ENCODE assay signal across 10 cellular contexts in the genomic region with DNA sequence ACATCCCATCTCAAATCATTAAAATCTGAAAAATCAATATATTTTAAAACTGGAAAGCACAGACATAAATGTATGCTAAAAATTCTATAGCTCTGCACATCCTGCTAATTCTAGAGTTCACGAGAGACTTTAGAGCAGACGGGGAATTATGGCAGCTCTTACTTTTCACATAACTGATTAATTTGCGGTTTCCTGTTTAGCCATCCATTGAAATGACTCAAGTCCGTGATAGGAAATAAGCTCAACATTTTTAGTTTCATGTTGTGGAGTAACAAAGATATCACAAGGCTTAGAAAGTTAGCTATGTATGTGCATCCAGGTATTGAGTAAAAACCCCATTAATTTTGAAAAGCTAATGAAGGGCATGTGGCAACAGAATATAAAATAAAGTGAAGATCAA.
DNase-seq lines count a peak whose midpoint lies in the region; ATAC-seq and TF ChIP-seq lines count a peak whose summit lies in the region.
"Had no signal": no experiment of that assay in that cellular context is flagged by ENCODE, and none has a peak within 500 bp of the region (broad histone marks: within the 10 kb centered on the region; RNA-seq: fewer than 3 reads in every experiment).

No MANE protein-coding gene starts in this region.

- POLR2A ChIA-PET in WTC11 (lab: Charles Lee), result interaction anchor here (1.2 to 2.3 kb wide), 3 partner anchors 9 to 149 kb away, joined by 3 to 8 read pairs (median 5); a partner anchor contains a TSS

- H3K27ac ChIP-seq in osteoblast (ENCODE audit: low read depth, low read length), result peak overlapping the region; percentile 72

- DNase-seq in WTC11 (ENCODE audit: low spot score), result no peak
- DNase-seq in osteoblast (ENCODE audit: insufficient read length, low spot score, missing footprints), result peak; percentile 72
- no peak for DNase-seq in GM10266 (ENCODE audit: extremely low spot score)
- no peak for DNase-seq in 8988T
- DNase-seq in activated CD4-positive, alpha-beta T cell treated with anti-CD3 and anti-CD28 coated beads, Interleukin-2, amount 50 U/mL, for 1 hour, result no peak
- no peak for DNase-seq in MG63
- DNase-seq: activated CD4-positive, alpha-beta T cell treated with anti-CD3 and anti-CD28 coated beads, Interleukin-2, amount 50 U/mL, for 48 hours; NCI-H1092 treated with DMSO at 0.1 percent for 48 hours had no signal

- no peaks in the 10 kb centered on the region for H4K20me1 ChIP-seq in osteoblast (ENCODE audit: insufficient read depth, low read length)

- H3K4me3 Mint-ChIP-seq in WTC11, result no peak overlapping the region

- no peaks in the 10 kb centered on the region for H3K27me3 ChIP-seq in osteoblast (ENCODE audit: insufficient read depth, low read length)
- H3K27me3 ChIP-seq in MG63, result no peaks in the 10 kb centered on the region

- TF ChIP-seq CTCF in WTC11 (IDR thresholded peaks at IDR 0.05) (no peak), osteoblast (IDR thresholded peaks at IDR 0.05; ENCODE audit: extremely low read depth, low read depth, low read length) (no peak), GM10266 (IDR thresholded peaks at IDR 0.05; ENCODE audit: control insufficient read depth, insufficient read depth, low read depth, missing control alignments) (no peak)

- peak overlapping the region; percentile 25 for H3K4me2 ChIP-seq in osteoblast (ENCODE audit: insufficient read depth, low read length)

- peaks cover 23% of the 10 kb centered on the region for H3K36me3 Mint-ChIP-seq in WTC11

- H3K79me2 ChIP-seq in osteoblast (ENCODE audit: insufficient read depth, low read length), result peaks cover 73% of the 10 kb centered on the region

- no peak overlapping the region for H3K4me3 ChIP-seq in osteoblast (ENCODE audit: insufficient read depth, low read length)
- no peak overlapping the region for H3K4me3 ChIP-seq in MG63

- H2AFZ ChIP-seq in osteoblast (ENCODE audit: low read length), result no peak overlapping the region

- peaks cover 51% of the 10 kb centered on the region for H3K4me1 Mint-ChIP-seq in WTC11

- H3K27ac Mint-ChIP-seq in WTC11, result peak overlapping the region; percentile 93

- no peaks in the 10 kb centered on the region for H3K9me3 Mint-ChIP-seq in WTC11

- no peaks in the 10 kb centered on the region for H3K27me3 Mint-ChIP-seq in WTC11 (ENCODE audit: low read depth)

- ATAC-seq in GM19463 (IDR thresholded peaks at IDR 0.05; ENCODE audit: unreplicated experiment) (peak; percentile 83), HG03432 (IDR thresholded peaks at IDR 0.05; ENCODE audit: unreplicated experiment) (peak; percentile 76), WTC11 (no peak)

- peaks cover 62% of the 10 kb centered on the region for H3K36me3 ChIP-seq in osteoblast (ENCODE audit: insufficient read depth, low read length)
- H3K36me3 ChIP-seq in MG63, result peaks cover 57% of the 10 kb centered on the region

- H3K9me3 ChIP-seq in osteoblast (ENCODE audit: low read depth, low read length), result no peaks in the 10 kb centered on the region
- H3K9me3 ChIP-seq in MG63, result no peaks in the 10 kb centered on the region; the same call in 1 of the 2 replicates

- peaks cover 47% of the 10 kb centered on the region for H3K4me1 ChIP-seq in osteoblast (ENCODE audit: insufficient read depth, low read length)

- CTCF ChIA-PET in WTC11 (lab: Charles Lee), result interaction anchor here (1.0 to 2.9 kb wide), 5 partner anchors 15 to 72 kb away, joined by 3 to 7 read pairs (median 5); no protein-coding TSS in a partner anchor

TF ChIP-seq in WTC11, 78 proteins besides CTCF, POLR2A, EP300 and RAD21:
- TF ChIP-seq, protein P1, sequence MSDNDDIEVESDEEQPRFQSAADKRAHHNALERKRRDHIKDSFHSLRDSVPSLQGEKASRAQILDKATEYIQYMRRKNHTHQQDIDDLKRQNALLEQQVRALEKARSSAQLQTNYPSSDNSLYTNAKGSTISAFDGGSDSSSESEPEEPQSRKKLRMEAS (CRISPR knock-in tag; IDR thresholded peaks at IDR 0.05), result no peak
- TF ChIP-seq, protein P2, sequence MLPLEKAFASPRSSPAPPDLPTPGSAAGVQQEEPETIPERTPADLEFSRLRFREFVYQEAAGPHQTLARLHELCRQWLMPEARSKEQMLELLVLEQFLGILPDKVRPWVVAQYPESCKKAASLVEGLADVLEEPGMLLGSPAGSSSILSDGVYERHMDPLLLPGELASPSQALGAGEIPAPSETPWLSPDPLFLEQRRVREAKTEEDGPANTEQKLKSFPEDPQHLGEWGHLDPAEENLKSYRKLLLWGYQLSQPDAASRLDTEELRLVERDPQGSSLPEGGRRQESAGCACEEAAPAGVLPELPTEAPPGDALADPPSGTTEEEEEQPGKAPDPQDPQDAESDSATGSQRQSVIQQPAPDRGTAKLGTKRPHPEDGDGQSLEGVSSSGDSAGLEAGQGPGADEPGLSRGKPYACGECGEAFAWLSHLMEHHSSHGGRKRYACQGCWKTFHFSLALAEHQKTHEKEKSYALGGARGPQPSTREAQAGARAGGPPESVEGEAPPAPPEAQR (CRISPR knock-in tag; IDR thresholded peaks at IDR 0.05), result no peak
- TF ChIP-seq, protein P3, sequence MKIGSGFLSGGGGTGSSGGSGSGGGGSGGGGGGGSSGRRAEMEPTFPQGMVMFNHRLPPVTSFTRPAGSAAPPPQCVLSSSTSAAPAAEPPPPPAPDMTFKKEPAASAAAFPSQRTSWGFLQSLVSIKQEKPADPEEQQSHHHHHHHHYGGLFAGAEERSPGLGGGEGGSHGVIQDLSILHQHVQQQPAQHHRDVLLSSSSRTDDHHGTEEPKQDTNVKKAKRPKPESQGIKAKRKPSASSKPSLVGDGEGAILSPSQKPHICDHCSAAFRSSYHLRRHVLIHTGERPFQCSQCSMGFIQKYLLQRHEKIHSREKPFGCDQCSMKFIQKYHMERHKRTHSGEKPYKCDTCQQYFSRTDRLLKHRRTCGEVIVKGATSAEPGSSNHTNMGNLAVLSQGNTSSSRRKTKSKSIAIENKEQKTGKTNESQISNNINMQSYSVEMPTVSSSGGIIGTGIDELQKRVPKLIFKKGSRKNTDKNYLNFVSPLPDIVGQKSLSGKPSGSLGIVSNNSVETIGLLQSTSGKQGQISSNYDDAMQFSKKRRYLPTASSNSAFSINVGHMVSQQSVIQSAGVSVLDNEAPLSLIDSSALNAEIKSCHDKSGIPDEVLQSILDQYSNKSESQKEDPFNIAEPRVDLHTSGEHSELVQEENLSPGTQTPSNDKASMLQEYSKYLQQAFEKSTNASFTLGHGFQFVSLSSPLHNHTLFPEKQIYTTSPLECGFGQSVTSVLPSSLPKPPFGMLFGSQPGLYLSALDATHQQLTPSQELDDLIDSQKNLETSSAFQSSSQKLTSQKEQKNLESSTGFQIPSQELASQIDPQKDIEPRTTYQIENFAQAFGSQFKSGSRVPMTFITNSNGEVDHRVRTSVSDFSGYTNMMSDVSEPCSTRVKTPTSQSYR (CRISPR knock-in tag; IDR thresholded peaks at IDR 0.05), result no peak
- TF ChIP-seq FOXK1 (CRISPR knock-in tag; IDR thresholded peaks at IDR 0.05) (no peak), SP1 (CRISPR knock-in tag; conservative IDR thresholded peaks at IDR 0.05) (no peak)
- TF ChIP-seq, protein P4, sequence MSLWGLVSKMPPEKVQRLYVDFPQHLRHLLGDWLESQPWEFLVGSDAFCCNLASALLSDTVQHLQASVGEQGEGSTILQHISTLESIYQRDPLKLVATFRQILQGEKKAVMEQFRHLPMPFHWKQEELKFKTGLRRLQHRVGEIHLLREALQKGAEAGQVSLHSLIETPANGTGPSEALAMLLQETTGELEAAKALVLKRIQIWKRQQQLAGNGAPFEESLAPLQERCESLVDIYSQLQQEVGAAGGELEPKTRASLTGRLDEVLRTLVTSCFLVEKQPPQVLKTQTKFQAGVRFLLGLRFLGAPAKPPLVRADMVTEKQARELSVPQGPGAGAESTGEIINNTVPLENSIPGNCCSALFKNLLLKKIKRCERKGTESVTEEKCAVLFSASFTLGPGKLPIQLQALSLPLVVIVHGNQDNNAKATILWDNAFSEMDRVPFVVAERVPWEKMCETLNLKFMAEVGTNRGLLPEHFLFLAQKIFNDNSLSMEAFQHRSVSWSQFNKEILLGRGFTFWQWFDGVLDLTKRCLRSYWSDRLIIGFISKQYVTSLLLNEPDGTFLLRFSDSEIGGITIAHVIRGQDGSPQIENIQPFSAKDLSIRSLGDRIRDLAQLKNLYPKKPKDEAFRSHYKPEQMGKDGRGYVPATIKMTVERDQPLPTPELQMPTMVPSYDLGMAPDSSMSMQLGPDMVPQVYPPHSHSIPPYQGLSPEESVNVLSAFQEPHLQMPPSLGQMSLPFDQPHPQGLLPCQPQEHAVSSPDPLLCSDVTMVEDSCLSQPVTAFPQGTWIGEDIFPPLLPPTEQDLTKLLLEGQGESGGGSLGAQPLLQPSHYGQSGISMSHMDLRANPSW (CRISPR knock-in tag; conservative IDR thresholded peaks at IDR 0.05; ENCODE audit: low read depth), result no peak
- TF ChIP-seq, protein P5, sequence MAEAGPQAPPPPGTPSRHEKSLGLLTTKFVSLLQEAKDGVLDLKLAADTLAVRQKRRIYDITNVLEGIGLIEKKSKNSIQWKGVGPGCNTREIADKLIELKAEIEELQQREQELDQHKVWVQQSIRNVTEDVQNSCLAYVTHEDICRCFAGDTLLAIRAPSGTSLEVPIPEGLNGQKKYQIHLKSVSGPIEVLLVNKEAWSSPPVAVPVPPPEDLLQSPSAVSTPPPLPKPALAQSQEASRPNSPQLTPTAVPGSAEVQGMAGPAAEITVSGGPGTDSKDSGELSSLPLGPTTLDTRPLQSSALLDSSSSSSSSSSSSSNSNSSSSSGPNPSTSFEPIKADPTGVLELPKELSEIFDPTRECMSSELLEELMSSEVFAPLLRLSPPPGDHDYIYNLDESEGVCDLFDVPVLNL (CRISPR knock-in tag; IDR thresholded peaks at IDR 0.05; ENCODE audit: borderline replicate concordance, low read depth), result no peak
- TF ChIP-seq, protein P6, sequence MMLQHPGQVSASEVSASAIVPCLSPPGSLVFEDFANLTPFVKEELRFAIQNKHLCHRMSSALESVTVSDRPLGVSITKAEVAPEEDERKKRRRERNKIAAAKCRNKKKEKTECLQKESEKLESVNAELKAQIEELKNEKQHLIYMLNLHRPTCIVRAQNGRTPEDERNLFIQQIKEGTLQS (CRISPR knock-in tag; conservative IDR thresholded peaks at IDR 0.05), result no peak
TF ChIP-seq in WTC11: peak in this region for 0.
